ENCODE assay signal across 1 cellular context in genomic region chr21:20459838-20460237, GRCh38.
TF ChIP-seq lines count a peak whose summit lies in the region.

No MANE protein-coding gene starts in this region.

TF ChIP-seq in GM23338, 12 proteins besides CTCF, POLR2A, EP300 and RAD21 (continued from another document):
- no peak for TF ChIP-seq ZNF462 (CRISPR knock-in tag; IDR thresholded peaks at IDR 0.05)
